Comparison of ENCODE assay signal across 1 cellular context in the genomic region with DNA sequence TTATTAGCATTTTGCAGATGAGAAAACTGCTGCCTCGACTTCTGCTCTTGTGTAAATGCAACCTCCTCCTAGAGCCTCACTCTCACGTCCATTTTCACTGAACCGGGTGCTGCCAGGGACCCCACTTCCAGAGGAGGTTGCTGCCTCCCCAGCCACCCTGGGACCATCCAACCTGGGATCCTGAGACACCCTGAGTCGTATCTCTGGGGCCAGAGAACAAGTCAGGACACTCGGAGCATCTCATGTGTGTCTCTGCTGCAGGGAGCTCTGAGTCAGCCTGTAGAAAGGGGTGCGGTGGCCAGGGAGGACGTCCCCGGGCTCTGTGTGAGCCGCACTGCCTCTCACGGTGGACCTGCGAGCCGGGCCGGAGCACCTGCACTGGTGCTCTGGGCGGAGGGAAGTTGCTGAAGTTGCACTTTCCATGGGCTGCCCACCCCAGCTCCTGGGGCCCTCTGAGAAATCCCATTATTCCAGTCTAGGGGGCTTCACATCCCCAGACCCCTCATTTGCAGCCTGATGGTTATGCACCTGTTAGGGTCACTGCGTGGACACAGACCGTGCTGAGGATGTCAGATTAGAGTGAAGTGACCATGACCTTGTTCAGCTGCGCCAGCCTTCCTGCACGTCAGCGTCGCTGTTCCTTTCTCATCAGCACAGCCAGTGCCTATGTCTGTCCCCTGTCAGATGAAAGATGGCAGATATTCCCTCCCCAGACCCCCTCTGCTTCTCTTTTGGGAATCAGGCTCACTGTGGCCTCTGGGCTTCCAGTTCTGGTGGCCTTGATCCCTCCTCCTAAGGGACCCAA.
TF ChIP-seq lines count a peak whose summit lies in the region.

No MANE protein-coding gene starts in this region.

TF ChIP-seq in HepG2, 621 proteins besides CTCF, POLR2A, EP300 and RAD21 (continued from another document):
- TF ChIP-seq, protein P1, sequence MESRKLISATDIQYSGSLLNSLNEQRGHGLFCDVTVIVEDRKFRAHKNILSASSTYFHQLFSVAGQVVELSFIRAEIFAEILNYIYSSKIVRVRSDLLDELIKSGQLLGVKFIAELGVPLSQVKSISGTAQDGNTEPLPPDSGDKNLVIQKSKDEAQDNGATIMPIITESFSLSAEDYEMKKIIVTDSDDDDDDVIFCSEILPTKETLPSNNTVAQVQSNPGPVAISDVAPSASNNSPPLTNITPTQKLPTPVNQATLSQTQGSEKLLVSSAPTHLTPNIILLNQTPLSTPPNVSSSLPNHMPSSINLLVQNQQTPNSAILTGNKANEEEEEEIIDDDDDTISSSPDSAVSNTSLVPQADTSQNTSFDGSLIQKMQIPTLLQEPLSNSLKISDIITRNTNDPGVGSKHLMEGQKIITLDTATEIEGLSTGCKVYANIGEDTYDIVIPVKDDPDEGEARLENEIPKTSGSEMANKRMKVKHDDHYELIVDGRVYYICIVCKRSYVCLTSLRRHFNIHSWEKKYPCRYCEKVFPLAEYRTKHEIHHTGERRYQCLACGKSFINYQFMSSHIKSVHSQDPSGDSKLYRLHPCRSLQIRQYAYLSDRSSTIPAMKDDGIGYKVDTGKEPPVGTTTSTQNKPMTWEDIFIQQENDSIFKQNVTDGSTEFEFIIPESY (CRISPR knock-in tag; IDR thresholded peaks at IDR 0.05) = no peak
- TF ChIP-seq PHF5A (CRISPR knock-in tag; IDR thresholded peaks at IDR 0.05; ENCODE audit: low read depth, unreplicated experiment) = no peak
- TF ChIP-seq, protein P2, sequence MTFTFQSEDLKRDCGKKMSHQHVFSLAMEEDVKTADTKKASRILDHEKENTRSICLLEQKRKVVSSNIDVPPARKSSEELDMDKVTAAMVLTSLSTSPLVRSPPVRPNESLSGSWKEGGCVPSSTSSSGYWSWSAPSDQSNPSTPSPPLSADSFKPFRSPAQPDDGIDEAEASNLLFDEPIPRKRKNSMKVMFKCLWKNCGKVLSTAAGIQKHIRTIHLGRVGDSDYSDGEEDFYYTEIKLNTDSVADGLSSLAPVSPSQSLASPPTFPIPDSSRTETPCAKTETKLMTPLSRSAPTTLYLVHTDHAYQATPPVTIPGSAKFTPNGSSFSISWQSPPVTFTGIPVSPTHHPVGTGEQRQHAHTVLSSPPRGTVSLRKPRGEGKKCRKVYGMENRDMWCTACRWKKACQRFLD (CRISPR knock-in tag; IDR thresholded peaks at IDR 0.05; ENCODE audit: borderline replicate concordance) = no peak
- TF ChIP-seq ZSCAN30 (CRISPR knock-in tag; IDR thresholded peaks at IDR 0.05) = no peak
- no peak for TF ChIP-seq ZNF841 (CRISPR knock-in tag; IDR thresholded peaks at IDR 0.05; ENCODE audit: borderline replicate concordance)
- TF ChIP-seq TRIM24 (CRISPR knock-in tag; IDR thresholded peaks at IDR 0.05) = no peak
- TF ChIP-seq MAF1 (CRISPR knock-in tag; IDR thresholded peaks at IDR 0.05; ENCODE audit: borderline replicate concordance) = no peak
- no peak for TF ChIP-seq KLF12 (CRISPR knock-in tag; IDR thresholded peaks at IDR 0.05; ENCODE audit: borderline replicate concordance)
- TF ChIP-seq, protein P3, sequence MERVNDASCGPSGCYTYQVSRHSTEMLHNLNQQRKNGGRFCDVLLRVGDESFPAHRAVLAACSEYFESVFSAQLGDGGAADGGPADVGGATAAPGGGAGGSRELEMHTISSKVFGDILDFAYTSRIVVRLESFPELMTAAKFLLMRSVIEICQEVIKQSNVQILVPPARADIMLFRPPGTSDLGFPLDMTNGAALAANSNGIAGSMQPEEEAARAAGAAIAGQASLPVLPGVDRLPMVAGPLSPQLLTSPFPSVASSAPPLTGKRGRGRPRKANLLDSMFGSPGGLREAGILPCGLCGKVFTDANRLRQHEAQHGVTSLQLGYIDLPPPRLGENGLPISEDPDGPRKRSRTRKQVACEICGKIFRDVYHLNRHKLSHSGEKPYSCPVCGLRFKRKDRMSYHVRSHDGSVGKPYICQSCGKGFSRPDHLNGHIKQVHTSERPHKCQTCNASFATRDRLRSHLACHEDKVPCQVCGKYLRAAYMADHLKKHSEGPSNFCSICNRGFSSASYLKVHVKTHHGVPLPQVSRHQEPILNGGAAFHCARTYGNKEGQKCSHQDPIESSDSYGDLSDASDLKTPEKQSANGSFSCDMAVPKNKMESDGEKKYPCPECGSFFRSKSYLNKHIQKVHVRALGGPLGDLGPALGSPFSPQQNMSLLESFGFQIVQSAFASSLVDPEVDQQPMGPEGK (CRISPR knock-in tag; IDR thresholded peaks at IDR 0.05) = no peak
- TF ChIP-seq NR2C2 (CRISPR knock-in tag; IDR thresholded peaks at IDR 0.05; ENCODE audit: borderline replicate concordance) = no peak
- TF ChIP-seq ZSCAN31 (CRISPR knock-in tag; IDR thresholded peaks at IDR 0.05; ENCODE audit: low read depth) = no peak
- TF ChIP-seq, protein P4, sequence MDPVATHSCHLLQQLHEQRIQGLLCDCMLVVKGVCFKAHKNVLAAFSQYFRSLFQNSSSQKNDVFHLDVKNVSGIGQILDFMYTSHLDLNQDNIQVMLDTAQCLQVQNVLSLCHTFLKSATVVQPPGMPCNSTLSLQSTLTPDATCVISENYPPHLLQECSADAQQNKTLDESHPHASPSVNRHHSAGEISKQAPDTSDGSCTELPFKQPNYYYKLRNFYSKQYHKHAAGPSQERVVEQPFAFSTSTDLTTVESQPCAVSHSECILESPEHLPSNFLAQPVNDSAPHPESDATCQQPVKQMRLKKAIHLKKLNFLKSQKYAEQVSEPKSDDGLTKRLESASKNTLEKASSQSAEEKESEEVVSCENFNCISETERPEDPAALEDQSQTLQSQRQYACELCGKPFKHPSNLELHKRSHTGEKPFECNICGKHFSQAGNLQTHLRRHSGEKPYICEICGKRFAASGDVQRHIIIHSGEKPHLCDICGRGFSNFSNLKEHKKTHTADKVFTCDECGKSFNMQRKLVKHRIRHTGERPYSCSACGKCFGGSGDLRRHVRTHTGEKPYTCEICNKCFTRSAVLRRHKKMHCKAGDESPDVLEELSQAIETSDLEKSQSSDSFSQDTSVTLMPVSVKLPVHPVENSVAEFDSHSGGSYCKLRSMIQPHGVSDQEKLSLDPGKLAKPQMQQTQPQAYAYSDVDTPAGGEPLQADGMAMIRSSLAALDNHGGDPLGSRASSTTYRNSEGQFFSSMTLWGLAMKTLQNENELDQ (CRISPR knock-in tag; IDR thresholded peaks at IDR 0.05; ENCODE audit: borderline replicate concordance) = no peak
- no peak for TF ChIP-seq SOX13 (IDR thresholded peaks at IDR 0.05)
- TF ChIP-seq SOX13 (CRISPR knock-in tag; conservative IDR thresholded peaks at IDR 0.05 in 1 of 2, IDR thresholded peaks at IDR 0.05 in 1 of 2) = no peak
- no peak for TF ChIP-seq ZSCAN9 (CRISPR knock-in tag; IDR thresholded peaks at IDR 0.05; ENCODE audit: borderline replicate concordance)
